20 cellular contexts compared by ENCODE assay signal in the genomic region with DNA sequence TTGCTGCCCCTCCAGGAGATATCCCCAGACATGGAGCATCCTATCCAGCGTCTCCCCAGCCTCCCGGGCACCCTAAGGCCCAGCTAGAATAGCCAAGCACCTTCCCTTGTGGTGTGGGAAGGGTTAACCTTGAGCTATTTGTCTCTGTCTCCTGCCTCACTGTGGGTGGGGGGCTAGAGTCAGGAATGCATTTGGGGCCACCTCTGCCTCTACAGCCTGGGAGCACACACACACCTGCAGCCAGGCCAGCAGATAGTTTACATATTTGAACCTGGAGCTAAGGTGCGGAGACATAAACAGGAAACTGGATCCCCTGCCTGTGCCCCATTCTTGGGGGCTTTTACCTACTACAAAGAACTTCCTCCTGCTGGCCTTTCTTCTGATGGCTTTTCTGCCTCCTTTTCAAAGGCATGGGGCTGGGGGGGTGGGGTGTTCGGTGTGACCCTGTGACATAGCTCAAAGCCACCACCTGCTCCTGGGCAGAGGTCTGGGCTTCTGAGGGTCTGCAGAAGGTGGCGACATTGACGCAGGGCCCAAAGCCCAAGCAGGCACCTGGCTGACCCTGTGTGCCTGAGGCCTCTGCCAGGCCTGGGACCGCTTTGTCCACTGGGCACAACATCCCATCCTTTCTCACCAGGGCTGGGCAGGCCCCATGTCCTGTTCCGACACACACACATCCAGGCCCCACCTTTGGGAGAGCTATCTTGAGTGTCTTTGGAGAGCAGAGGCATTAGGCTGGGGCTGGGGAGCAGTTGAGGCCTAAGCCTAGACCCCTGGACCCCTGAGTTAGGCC. TPM values are rescaled to one million over a fixed set of nuclear protein-coding genes. Genes with fewer than 3 reads are reported as not detected.
DNase-seq lines count a peak whose midpoint lies in the region; ATAC-seq lines count a peak whose summit lies in the region.
"Had no signal": no experiment of that assay in that cellular context is flagged by ENCODE, and none has a peak within 500 bp of the region (broad histone marks: within the 10 kb centered on the region; RNA-seq: fewer than 3 reads in every experiment).

No MANE protein-coding gene starts in this region.

- H3K9ac ChIP-seq in HUES48 (ENCODE audit: low read depth, low read length) (0 out of 2 replicates have a peak overlapping the region, but pooled peaks have one; percentile 5), neuronal stem cell (ENCODE audit: low read depth, low read length, poor library complexity) (peak overlapping the region; percentile 39)

- H3K27ac Mint-ChIP-seq in T-helper 17 cell, result peak overlapping the region; percentile 11
- H3K27ac Mint-ChIP-seq: CD8-positive, alpha-beta T cell had no signal

- no peak overlapping the region for H3K4me3 Mint-ChIP-seq in T-helper 17 cell
- H3K4me3 Mint-ChIP-seq: CD8-positive, alpha-beta T cell had no signal

- no peaks in the 10 kb centered on the region for H3K79me1 ChIP-seq in neuronal stem cell (ENCODE audit: low read depth, low read length)

- H3K36me3 ChIP-seq in HUES48 (ENCODE audit: control insufficient read depth, insufficient read depth, low read length) (no peaks in the 10 kb centered on the region), neuronal stem cell (replicated peaks in 1 of 2; ENCODE audit: control insufficient read depth in 2 of 2, insufficient read depth in 2 of 2, low read length in 2 of 2) (no peaks in the 10 kb centered on the region)
- H3K36me3 ChIP-seq: BE2C, HAP-1, Peyer's patch had no signal

- H2AK5ac ChIP-seq in neuronal stem cell (ENCODE audit: low read depth, low read length), result peak overlapping the region; percentile 99

- no peaks in the 10 kb centered on the region for H3K36me3 Mint-ChIP-seq in T-helper 17 cell (ENCODE audit: low read depth)

- no peak overlapping the region for H4K8ac ChIP-seq in neuronal stem cell (ENCODE audit: low read depth, low read length)

- H3K23ac ChIP-seq in neuronal stem cell (ENCODE audit: low read depth, low read length, poor library complexity), result peak overlapping the region; percentile 20

- no peaks in the 10 kb centered on the region for H3K9me3 ChIP-seq in HUES48 (ENCODE audit: control insufficient read depth, insufficient read depth, low read length)
- H3K9me3 ChIP-seq in T-helper 17 cell (ENCODE audit: control insufficient read depth, low read length, poor library complexity, severe bottlenecking), result no peaks in the 10 kb centered on the region
- H3K9me3 ChIP-seq in iPS-18c (ENCODE audit: control insufficient read depth, insufficient read depth, low read length), result no peaks in the 10 kb centered on the region
- no peaks in the 10 kb centered on the region for H3K9me3 ChIP-seq in neuronal stem cell (replicated peaks in 1 of 2; ENCODE audit: control insufficient read depth in 2 of 2, insufficient read depth in 1 of 2, low read depth in 1 of 2, low read length in 2 of 2)
- H3K9me3 ChIP-seq: BE2C, HAP-1, Peyer's patch had no signal

- no peak overlapping the region for H3K4me3 ChIP-seq in HUES48 (ENCODE audit: low read depth, low read length)
- peak overlapping the region; percentile 28; the same call in 1 of the 2 replicates for H3K4me3 ChIP-seq in iPS-18c (ENCODE audit: insufficient read depth, low read depth, low read length)
- H3K4me3 ChIP-seq in neuronal stem cell (ENCODE audit: low read length in 2 of 2), result no peak overlapping the region
- H3K4me3 ChIP-seq: HAP-1, Peyer's patch had no signal

- no peak for ATAC-seq in T-helper 17 cell
- ATAC-seq in HG03439 (IDR thresholded peaks at IDR 0.05; ENCODE audit: unreplicated experiment), result no peak
- ATAC-seq in GM21529 (IDR thresholded peaks at IDR 0.05; ENCODE audit: unreplicated experiment), result no peak
- ATAC-seq: CD8-positive, alpha-beta T cell; SK-N-SH treated with all-trans-retinoic acid at 6 μM for 48 hours had no signal

- no CpG with 5 or more reads among the region's 8 CpGs for WGBS in neuronal stem cell (ENCODE audit: extremely low coverage in 2 of 2, insufficient read length in 2 of 2, insufficient replicate concordance in 1 of 2), 2 donors

- H2BK5ac ChIP-seq in neuronal stem cell (ENCODE audit: low read length), result no peak overlapping the region

- no peak overlapping the region for H2BK120ac ChIP-seq in neuronal stem cell (ENCODE audit: low read depth, low read length)

- peak overlapping the region; percentile 94 for H2BK15ac ChIP-seq in neuronal stem cell (ENCODE audit: low read length)

- no peak for DNase-seq in T-helper 17 cell
- no peak for DNase-seq in neuronal stem cell (ENCODE audit: low spot score)
- DNase-seq in activated CD4-positive, alpha-beta T cell treated with anti-CD3 and anti-CD28 coated beads for 4 hours, result no peak
- DNase-seq: BE2C; CD8-positive, alpha-beta T cell; KBM-7; NCI-H1092; NCI-H2107; NCI-H226; NCI-H526; SHP77 had no signal

- H3K27me3 ChIP-seq in HUES48 (ENCODE audit: control insufficient read depth, insufficient read depth, low read length) (no peaks in the 10 kb centered on the region), neuronal stem cell (ENCODE audit: control insufficient read depth in 3 of 3, insufficient read depth in 3 of 3, low read depth in 1 of 3, low read length in 3 of 3) (peaks cover 0 to 25% (median 0%) of the 10 kb centered on the region in 3 experiments)
- H3K27me3 ChIP-seq: BE2C, Peyer's patch had no signal

- no peak overlapping the region for H4K91ac ChIP-seq in neuronal stem cell (ENCODE audit: low read depth, low read length, poor library complexity)

- no peak overlapping the region for H3K14ac ChIP-seq in neuronal stem cell (ENCODE audit: low read length)

- H3K4me2 ChIP-seq in neuronal stem cell (ENCODE audit: insufficient read depth, low read length, poor library complexity, severe bottlenecking), result no peak overlapping the region

- H3K4me1 Mint-ChIP-seq in T-helper 17 cell, result peaks cover 28% of the 10 kb centered on the region

- H3K4ac ChIP-seq in neuronal stem cell (ENCODE audit: low read length), result peak overlapping the region; percentile 28

- H3K27ac ChIP-seq in HUES48 (ENCODE audit: low read depth, low read length), result peak overlapping the region; percentile 90
- H3K27ac ChIP-seq in neuronal stem cell (replicated peaks; ENCODE audit: low read length), result no peak overlapping the region
- H3K27ac ChIP-seq: Peyer's patch had no signal

- H3K4me1 ChIP-seq in HUES48 (ENCODE audit: control insufficient read depth, insufficient read depth, low read length), result peaks cover 23% of the 10 kb centered on the region
- H3K4me1 ChIP-seq in neuronal stem cell (ENCODE audit: control insufficient read depth in 2 of 2, insufficient read depth in 1 of 2, low read depth in 1 of 2, low read length in 2 of 2), result peaks cover 8 to 41% of the 10 kb centered on the region in 2 donors
- H3K4me1 ChIP-seq: BE2C, HAP-1, Peyer's patch had no signal

- peak overlapping the region; percentile 87 for H3K18ac ChIP-seq in neuronal stem cell (ENCODE audit: low read length)

- no peak overlapping the region for H2BK12ac ChIP-seq in neuronal stem cell (ENCODE audit: low read length)

- H2AFZ ChIP-seq in neuronal stem cell (ENCODE audit: low read length), result no peak overlapping the region

- H3K27me3 Mint-ChIP-seq in T-helper 17 cell, result peaks cover 5% of the 10 kb centered on the region

RNA-seq across cellular contexts. Expression of gene EMX1, which starts 34.2 kb away (rescaled TPM):
- not detected for total RNA-seq in T-helper 17 cell
- polyA plus RNA-seq in neuronal stem cell (2013, experiment 1 of 2), result 29.5 TPM
- 28.8 TPM for polyA plus RNA-seq in neuronal stem cell (2013, experiment 2 of 2)
- total RNA-seq: CD8-positive, alpha-beta T cell; MCF 10A had no signal
- polyA plus RNA-seq: AG04450 had no signal
